1 cellular context compared by ENCODE assay signal in genomic region chr11:863389-864117, GRCh38.
TF ChIP-seq lines count a peak whose summit lies in the region.

No MANE protein-coding gene starts in this region.

TF ChIP-seq in GM23338, 12 proteins besides CTCF, POLR2A, EP300 and RAD21:
- no peak for TF ChIP-seq REST (IDR thresholded peaks at IDR 0.05; ENCODE audit: unreplicated experiment)
- TF ChIP-seq ZNF331 (CRISPR knock-in tag; IDR thresholded peaks at IDR 0.05; ENCODE audit: low read depth) = no peak
- TF ChIP-seq ETS1 (IDR thresholded peaks at IDR 0.05) = no peak
- no peak for TF ChIP-seq ZNF114 (CRISPR knock-in tag; IDR thresholded peaks at IDR 0.05)
- TF ChIP-seq EZH2phosphoT487 (IDR thresholded peaks at IDR 0.05; ENCODE audit: unreplicated experiment) = no peak
- TF ChIP-seq EZH2 (IDR thresholded peaks at IDR 0.05; ENCODE audit: low read depth, unreplicated experiment) = no peak
- no peak for TF ChIP-seq CREB1 (CRISPR knock-in tag; IDR thresholded peaks at IDR 0.05; ENCODE audit: low read depth)
- no peak for TF ChIP-seq JUNB (IDR thresholded peaks at IDR 0.05; ENCODE audit: unreplicated experiment)
- TF ChIP-seq, protein P1, sequence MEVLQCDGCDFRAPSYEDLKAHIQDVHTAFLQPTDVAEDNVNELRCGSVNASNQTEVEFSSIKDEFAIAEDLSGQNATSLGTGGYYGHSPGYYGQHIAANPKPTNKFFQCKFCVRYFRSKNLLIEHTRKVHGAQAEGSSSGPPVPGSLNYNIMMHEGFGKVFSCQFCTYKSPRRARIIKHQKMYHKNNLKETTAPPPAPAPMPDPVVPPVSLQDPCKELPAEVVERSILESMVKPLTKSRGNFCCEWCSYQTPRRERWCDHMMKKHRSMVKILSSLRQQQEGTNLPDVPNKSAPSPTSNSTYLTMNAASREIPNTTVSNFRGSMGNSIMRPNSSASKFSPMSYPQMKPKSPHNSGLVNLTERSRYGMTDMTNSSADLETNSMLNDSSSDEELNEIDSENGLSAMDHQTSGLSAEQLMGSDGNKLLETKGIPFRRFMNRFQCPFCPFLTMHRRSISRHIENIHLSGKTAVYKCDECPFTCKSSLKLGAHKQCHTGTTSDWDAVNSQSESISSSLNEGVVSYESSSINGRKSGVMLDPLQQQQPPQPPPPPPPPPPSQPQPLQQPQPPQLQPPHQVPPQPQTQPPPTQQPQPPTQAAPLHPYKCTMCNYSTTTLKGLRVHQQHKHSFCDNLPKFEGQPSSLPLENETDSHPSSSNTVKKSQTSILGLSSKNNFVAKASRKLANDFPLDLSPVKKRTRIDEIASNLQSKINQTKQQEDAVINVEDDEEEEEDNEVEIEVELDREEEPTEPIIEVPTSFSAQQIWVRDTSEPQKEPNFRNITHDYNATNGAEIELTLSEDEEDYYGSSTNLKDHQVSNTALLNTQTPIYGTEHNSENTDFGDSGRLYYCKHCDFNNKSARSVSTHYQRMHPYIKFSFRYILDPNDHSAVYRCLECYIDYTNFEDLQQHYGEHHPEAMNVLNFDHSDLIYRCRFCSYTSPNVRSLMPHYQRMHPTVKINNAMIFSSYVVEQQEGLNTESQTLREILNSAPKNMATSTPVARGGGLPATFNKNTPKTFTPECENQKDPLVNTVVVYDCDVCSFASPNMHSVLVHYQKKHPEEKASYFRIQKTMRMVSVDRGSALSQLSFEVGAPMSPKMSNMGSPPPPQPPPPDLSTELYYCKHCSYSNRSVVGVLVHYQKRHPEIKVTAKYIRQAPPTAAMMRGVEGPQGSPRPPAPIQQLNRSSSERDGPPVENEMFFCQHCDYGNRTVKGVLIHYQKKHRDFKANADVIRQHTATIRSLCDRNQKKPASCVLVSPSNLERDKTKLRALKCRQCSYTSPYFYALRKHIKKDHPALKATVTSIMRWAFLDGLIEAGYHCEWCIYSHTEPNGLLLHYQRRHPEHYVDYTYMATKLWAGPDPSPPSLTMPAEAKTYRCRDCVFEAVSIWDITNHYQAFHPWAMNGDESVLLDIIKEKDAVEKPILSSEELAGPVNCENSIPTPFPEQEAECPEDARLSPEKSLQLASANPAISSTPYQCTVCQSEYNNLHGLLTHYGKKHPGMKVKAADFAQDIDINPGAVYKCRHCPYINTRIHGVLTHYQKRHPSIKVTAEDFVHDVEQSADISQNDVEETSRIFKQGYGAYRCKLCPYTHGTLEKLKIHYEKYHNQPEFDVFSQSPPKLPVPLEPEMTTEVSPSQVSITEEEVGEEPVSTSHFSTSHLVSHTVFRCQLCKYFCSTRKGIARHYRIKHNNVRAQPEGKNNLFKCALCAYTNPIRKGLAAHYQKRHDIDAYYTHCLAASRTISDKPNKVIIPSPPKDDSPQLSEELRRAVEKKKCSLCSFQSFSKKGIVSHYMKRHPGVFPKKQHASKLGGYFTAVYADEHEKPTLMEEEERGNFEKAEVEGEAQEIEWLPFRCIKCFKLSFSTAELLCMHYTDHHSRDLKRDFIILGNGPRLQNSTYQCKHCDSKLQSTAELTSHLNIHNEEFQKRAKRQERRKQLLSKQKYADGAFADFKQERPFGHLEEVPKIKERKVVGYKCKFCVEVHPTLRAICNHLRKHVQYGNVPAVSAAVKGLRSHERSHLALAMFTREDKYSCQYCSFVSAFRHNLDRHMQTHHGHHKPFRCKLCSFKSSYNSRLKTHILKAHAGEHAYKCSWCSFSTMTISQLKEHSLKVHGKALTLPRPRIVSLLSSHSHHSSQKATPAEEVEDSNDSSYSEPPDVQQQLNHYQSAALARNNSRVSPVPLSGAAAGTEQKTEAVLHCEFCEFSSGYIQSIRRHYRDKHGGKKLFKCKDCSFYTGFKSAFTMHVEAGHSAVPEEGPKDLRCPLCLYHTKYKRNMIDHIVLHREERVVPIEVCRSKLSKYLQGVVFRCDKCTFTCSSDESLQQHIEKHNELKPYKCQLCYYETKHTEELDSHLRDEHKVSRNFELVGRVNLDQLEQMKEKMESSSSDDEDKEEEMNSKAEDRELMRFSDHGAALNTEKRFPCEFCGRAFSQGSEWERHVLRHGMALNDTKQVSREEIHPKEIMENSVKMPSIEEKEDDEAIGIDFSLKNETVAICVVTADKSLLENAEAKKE (CRISPR knock-in tag; IDR thresholded peaks at IDR 0.05) = no peak
- no peak; the same call in none of the 2 replicates for TF ChIP-seq POLR2AphosphoS5 (IDR thresholded peaks at IDR 0.05; ENCODE audit: low read depth)
- TF ChIP-seq NANOG (IDR thresholded peaks at IDR 0.05; ENCODE audit: borderline replicate concordance) = no peak
- no peak for TF ChIP-seq STAT1 (IDR thresholded peaks at IDR 0.05; ENCODE audit: unreplicated experiment)
